ENCODE assay signal across 23 cellular contexts in genomic region chr13:113371061-113371460, GRCh38. TPM values are rescaled to one million over a fixed set of nuclear protein-coding genes. Genes with fewer than 3 reads are reported as not detected.
"Had no signal": no experiment of that assay in that cellular context is flagged by ENCODE, and none has a peak within 500 bp of the region (broad histone marks: within the 10 kb centered on the region; RNA-seq: fewer than 3 reads in every experiment).

No MANE protein-coding gene starts in this region.

- H3K4me1 ChIP-seq: breast epithelium, esophagus squamous epithelium, left ventricle myocardium inferior, spleen had no signal

- H3K9me3 ChIP-seq: breast epithelium, esophagus squamous epithelium, left ventricle myocardium inferior, spleen, thoracic aorta, vagina had no signal

- H3K27ac ChIP-seq: breast epithelium, esophagus squamous epithelium, left ventricle myocardium inferior, spleen, thoracic aorta, vagina, VCaP had no signal

- ATAC-seq: naive thymus-derived CD4-positive, alpha-beta T cell; right cardiac atrium had no signal

- H3K27me3 ChIP-seq: breast epithelium, vagina had no signal

- H3K36me3 ChIP-seq: breast epithelium, esophagus squamous epithelium, left ventricle myocardium inferior, spleen, thoracic aorta, vagina had no signal

- H3K4me1 Mint-ChIP-seq: mesothelial cell of epicardium had no signal

- DNase-seq: activated CD4-positive, alpha-beta T cell treated with anti-CD3 and anti-CD28 coated beads for 48 hours; activated CD4-positive, alpha-beta T cell treated with anti-CD3 and anti-CD28 coated beads, Interleukin-2, amount 50 U/mL, for 48 hours; activated gamma-delta T cell treated with Interleukin-2 at 50 U/mL for 16 hours; activated naive CD4-positive, alpha-beta T cell treated with anti-CD3 and anti-CD28 coated beads, Interleukin-2, amount 50 U/mL, for 16 hours; central memory CD4-positive, alpha-beta T cell; esophagus squamous epithelium; left ventricle myocardium inferior; mammary epithelial cell; naive thymus-derived CD4-positive, alpha-beta T cell; nucleus accumbens; spleen; stimulated activated naive CD4-positive, alpha-beta T cell; trophoblast cell had no signal

- H3K4me3 Mint-ChIP-seq: activated T-helper 1 cell treated with anti-CD3 and anti-CD28 coated beads, Interleukin-12 subunit alpha, Interleukin-12 subunit beta, Interleukin-2, Interleukin-4 antibody, amounts not matched to agents 30 ng/mL and 10 ng/mL and 1 ng/mL, durations not matched to agents 14 hours and 24 hours and 36 hours; dendritic cell treated with granulocyte-macrophage colony-stimulating factor and Interleukin-4, amounts not matched to agents 40 ng/mL and 50 ng/mL, for 4 days; mesothelial cell of epicardium; naive thymus-derived CD4-positive, alpha-beta T cell had no signal

- H3K9me3 Mint-ChIP-seq: activated T-helper 1 cell treated with anti-CD3 and anti-CD28 coated beads, Interleukin-12 subunit alpha, Interleukin-12 subunit beta, Interleukin-2, Interleukin-4 antibody, amounts not matched to agents 30 ng/mL and 10 ng/mL and 1 ng/mL, durations not matched to agents 14 hours and 24 hours and 36 hours; dendritic cell treated with granulocyte-macrophage colony-stimulating factor and Interleukin-4, amounts not matched to agents 40 ng/mL and 50 ng/mL, for 4 days; mesothelial cell of epicardium; naive thymus-derived CD4-positive, alpha-beta T cell had no signal

- H3K4me3 ChIP-seq: breast epithelium, esophagus squamous epithelium, left ventricle myocardium inferior, spleen, thoracic aorta, vagina had no signal

- H3K27ac Mint-ChIP-seq: activated T-helper 1 cell treated with anti-CD3 and anti-CD28 coated beads, Interleukin-12 subunit alpha, Interleukin-12 subunit beta, Interleukin-2, Interleukin-4 antibody, amounts not matched to agents 30 ng/mL and 10 ng/mL and 1 ng/mL, durations not matched to agents 14 hours and 24 hours and 36 hours; dendritic cell treated with granulocyte-macrophage colony-stimulating factor and Interleukin-4, amounts not matched to agents 40 ng/mL and 50 ng/mL, for 4 days; mesothelial cell of epicardium had no signal

- H3K36me3 Mint-ChIP-seq: mesothelial cell of epicardium; naive thymus-derived CD4-positive, alpha-beta T cell had no signal

- FAIRE-seq: frontal cortex had no signal

RNA-seq across cellular contexts. Expression of gene GRTP1, which starts 7.1 kb away (rescaled TPM):
- total RNA-seq: activated T-helper 1 cell treated with anti-CD3 and anti-CD28 coated beads, Interleukin-12 subunit alpha, Interleukin-12 subunit beta, Interleukin-2, Interleukin-4 antibody, amounts not matched to agents 30 ng/mL and 10 ng/mL and 1 ng/mL, durations not matched to agents 14 hours and 24 hours and 36 hours; T-helper 1 cell treated with Interleukin-12 subunit alpha and Interleukin-12 subunit beta and Interleukin-4 antibody, amounts not matched to agents 30 ng/mL and 1 ng/mL, for 36 hours had no signal
